2 cellular contexts compared by ENCODE assay signal in the genomic region with DNA sequence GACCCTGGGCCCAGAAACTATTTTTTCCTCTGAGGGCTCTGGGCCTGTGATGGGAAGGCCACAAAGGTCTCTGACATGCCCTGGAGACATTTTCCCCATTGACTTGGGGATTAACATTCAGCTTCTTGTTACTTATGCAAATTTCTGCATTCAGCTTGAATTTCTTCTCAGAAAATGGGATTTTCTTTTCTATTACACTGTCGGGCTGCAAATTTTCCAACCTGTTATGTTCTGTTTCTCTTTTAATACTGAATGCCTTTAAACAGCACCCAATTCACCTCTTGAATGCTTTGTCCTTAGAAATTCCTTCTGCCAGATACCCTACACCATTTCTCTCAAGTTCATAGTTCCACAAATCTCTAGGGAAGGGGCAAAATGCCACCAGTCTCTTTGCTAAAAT.
"Had no signal": no experiment of that assay in that cellular context is flagged by ENCODE, and none has a peak within 500 bp of the region (broad histone marks: within the 10 kb centered on the region; RNA-seq: fewer than 3 reads in every experiment).

No MANE protein-coding gene starts in this region.

- DNase-seq: GF-D8 had no signal

- H3K4me3 ChIP-seq: GM12878 had no signal
